12 cellular contexts compared by ENCODE assay signal in genomic region chr2:205705511-205706397, GRCh38. TPM values are rescaled to one million over a fixed set of nuclear protein-coding genes. Genes with fewer than 3 reads are reported as not detected.
A peak's percentile ranks its signal among the peaks of the same experiment; 100 is the strongest.
DNase-seq lines count a peak whose midpoint lies in the region; ATAC-seq and TF ChIP-seq lines count a peak whose summit lies in the region.
"Had no signal": no experiment of that assay in that cellular context is flagged by ENCODE, and none has a peak within 500 bp of the region (broad histone marks: within the 10 kb centered on the region; RNA-seq: fewer than 3 reads in every experiment).

No MANE protein-coding gene starts in this region.

- H3K4me3 ChIP-seq in SK-N-SH (ENCODE audit: low read depth in 2 of 2, low read length in 1 of 2) (no peak overlapping the region), smooth muscle cell (no peak overlapping the region)
- H3K4me3 ChIP-seq: cardiac muscle cell had no signal

- no peaks in the 10 kb centered on the region for H3K27me3 ChIP-seq in SK-N-SH (ENCODE audit: insufficient read depth)
- H3K27me3 ChIP-seq in layer of hippocampus (ENCODE audit: control insufficient read depth, insufficient read depth, low read length) = no peaks in the 10 kb centered on the region
- no peaks in the 10 kb centered on the region for H3K27me3 ChIP-seq in smooth muscle cell (ENCODE audit: low read depth)
- H3K27me3 ChIP-seq: cardiac muscle cell had no signal

- TF ChIP-seq EP300 in SK-N-SH (IDR thresholded peaks at IDR 0.05; ENCODE audit: borderline replicate concordance in 1 of 2, low read depth in 1 of 2, low read length in 1 of 2) = no peak

- H3K4me1 ChIP-seq in SK-N-SH (ENCODE audit: control insufficient read depth in 1 of 2, insufficient read depth in 2 of 2, low read depth in 1 of 2, low read length in 1 of 2) (peaks cover 2 to 57% of the 10 kb centered on the region in 2 experiments; a peak in 3 of 4 replicates), smooth muscle cell (ENCODE audit: low read depth) (peaks cover 54% of the 10 kb centered on the region)

- H4K20me1 ChIP-seq in SK-N-SH (ENCODE audit: insufficient read depth) = no peaks in the 10 kb centered on the region
- no peaks in the 10 kb centered on the region for H4K20me1 ChIP-seq in smooth muscle cell (ENCODE audit: low read depth)

- H3K27ac Mint-ChIP-seq in activated CD8-positive, alpha-beta T cell treated with anti-CD3 and anti-CD28 coated beads for 36 hours = peak overlapping the region; percentile 31

- CTCF ChIA-PET in SK-N-SH (lab: Yijun Ruan, JAX) = interaction anchor here (0.7 to 3.9 kb wide), 5 partner anchors 15 to 221 kb away, joined by 3 to 18 read pairs (median 4); no protein-coding TSS in a partner anchor
- CTCF ChIA-PET in activated CD8-positive, alpha-beta T cell treated with anti-CD3 and anti-CD28 coated beads for 36 hours (lab: Charles Lee) = interaction anchor here (1.2 to 2.2 kb wide), 3 partner anchors 25 to 30 kb away, joined by 3 to 7 read pairs (median 6); no protein-coding TSS in a partner anchor

- H3K9me2 ChIP-seq in SK-N-SH = no peaks in the 10 kb centered on the region

- H3K27me3 Mint-ChIP-seq in activated CD8-positive, alpha-beta T cell treated with anti-CD3 and anti-CD28 coated beads for 36 hours = peaks cover 2% of the 10 kb centered on the region

- H3K9me3 ChIP-seq in SK-N-SH (no peaks in the 10 kb centered on the region), smooth muscle cell (replicated peaks; ENCODE audit: low read depth) (no peaks in the 10 kb centered on the region)

- H3K27ac ChIP-seq in SK-N-SH (ENCODE audit: low read depth in 2 of 2, low read length in 1 of 2) (peak overlapping the region in 1 of 2 experiments; percentile 87; a peak in 2 of 4 replicates), layer of hippocampus (ENCODE audit: low read depth, low read length) (peak overlapping the region; percentile 42), smooth muscle cell (ENCODE audit: low read depth) (peak overlapping the region; percentile 95)
- H3K27ac ChIP-seq: cardiac muscle cell had no signal

- H3K4me2 ChIP-seq in SK-N-SH (no peak overlapping the region), smooth muscle cell (peak overlapping the region; percentile 15)

- peaks cover 38% of the 10 kb centered on the region for H3F3A ChIP-seq in SK-N-SH (replicated peaks; ENCODE audit: insufficient read depth)
- H3F3A ChIP-seq in smooth muscle cell (ENCODE audit: low read depth) = peaks cover 34% of the 10 kb centered on the region

- peaks cover 13% of the 10 kb centered on the region for H3K4me1 Mint-ChIP-seq in activated CD8-positive, alpha-beta T cell treated with anti-CD3 and anti-CD28 coated beads for 36 hours (ENCODE audit: low read depth)

- no peak for TF ChIP-seq RAD21 in SK-N-SH (IDR thresholded peaks at IDR 0.05; ENCODE audit: low read length)

- H3K9ac ChIP-seq in SK-N-SH (peak overlapping the region; percentile 42; the same call in 1 of the 2 replicates), smooth muscle cell (ENCODE audit: low read depth) (peak overlapping the region; percentile 63)

- intact Hi-C loops in activated CD8-positive, alpha-beta T cell treated with anti-CD3 and anti-CD28 coated beads for 36 hours (cut with micrococcal nuclease) = no loop called here

- H3K36me3 ChIP-seq in SK-N-SH (replicated peaks in 1 of 2; ENCODE audit: control insufficient read depth in 1 of 2, insufficient read depth in 2 of 2, low read length in 1 of 2) (peaks cover 0 to 5% of the 10 kb centered on the region in 2 experiments), smooth muscle cell (ENCODE audit: low read depth) (no peaks in the 10 kb centered on the region)
- H3K36me3 ChIP-seq: cardiac muscle cell had no signal

- TF ChIP-seq CTCF in SK-N-SH (IDR thresholded peaks at IDR 0.05) (no peak), smooth muscle cell (IDR thresholded peaks at IDR 0.05; ENCODE audit: borderline replicate concordance, insufficient read depth, poor library complexity, severe bottlenecking) (no peak)
- no peak for TF ChIP-seq CTCF in activated CD8-positive, alpha-beta T cell treated with anti-CD3 and anti-CD28 coated beads for 36 hours (IDR thresholded peaks at IDR 0.05)

- H2AFZ ChIP-seq in SK-N-SH (ENCODE audit: low read depth) (no peak overlapping the region), smooth muscle cell (ENCODE audit: low read depth) (no peak overlapping the region)

- POLR2A ChIA-PET in SK-N-SH (lab: Yijun Ruan, JAX) = no interaction called here
- POLR2A ChIA-PET in activated CD8-positive, alpha-beta T cell treated with anti-CD3 and anti-CD28 coated beads for 36 hours (lab: Charles Lee) = no interaction called here

- H3K36me3 Mint-ChIP-seq in activated CD8-positive, alpha-beta T cell treated with anti-CD3 and anti-CD28 coated beads for 36 hours (ENCODE audit: low read depth) = no peaks in the 10 kb centered on the region

- DNase-seq in SK-N-SH (no peak), smooth muscle cell (lab: John Stamatoyannopoulos, UW; ENCODE audit: unreplicated experiment) (no peak), AML-193 (lab: John Stamatoyannopoulos, UW) (no peak)
- no peak for DNase-seq in activated CD8-positive, alpha-beta T cell treated with anti-CD3 and anti-CD28 coated beads for 36 hours
- DNase-seq: 8988T, H7, NCI-H524 had no signal

- no peak for ATAC-seq in SK-N-SH treated with all-trans-retinoic acid at 6 μM for 48 hours
- ATAC-seq in activated CD8-positive, alpha-beta T cell treated with anti-CD3 and anti-CD28 coated beads for 36 hours = no peak
- no peak for ATAC-seq in GM18909 (IDR thresholded peaks at IDR 0.05; ENCODE audit: poor library complexity, unreplicated experiment)
- ATAC-seq in HG03196 (IDR thresholded peaks at IDR 0.05; ENCODE audit: unreplicated experiment) = no peak

- WGBS in SK-N-SH (ENCODE audit: low lambda C conversion rate) = 90% methylated on average over 16 of the region's 16 CpGs
- WGBS in smooth muscle cell (ENCODE audit: low lambda C conversion rate) = 53% methylated on average over 16 of the region's 16 CpGs

- H3K79me2 ChIP-seq in SK-N-SH (ENCODE audit: insufficient read depth) (peaks cover 78% of the 10 kb centered on the region), smooth muscle cell (ENCODE audit: low read depth) (peaks cover 33% of the 10 kb centered on the region)

- no peak overlapping the region for H3K4me3 Mint-ChIP-seq in activated CD8-positive, alpha-beta T cell treated with anti-CD3 and anti-CD28 coated beads for 36 hours

- no peaks in the 10 kb centered on the region for H3K9me3 Mint-ChIP-seq in activated CD8-positive, alpha-beta T cell treated with anti-CD3 and anti-CD28 coated beads for 36 hours

TF ChIP-seq in SK-N-SH, 30 proteins besides CTCF, POLR2A, EP300 and RAD21:
- TF ChIP-seq FOSL2 (IDR thresholded peaks at IDR 0.05; ENCODE audit: borderline replicate concordance, low read depth) (no peak), RCOR1 (IDR thresholded peaks at IDR 0.05; ENCODE audit: low read length) (no peak), SMC3 (IDR thresholded peaks at IDR 0.05; ENCODE audit: low read depth, low read length) (no peak), SIN3A (IDR thresholded peaks at IDR 0.05; ENCODE audit: borderline replicate concordance, low read depth, low read length) (no peak), RXRA (IDR thresholded peaks at IDR 0.05; ENCODE audit: borderline replicate concordance, low read depth) (no peak), ELF1 (IDR thresholded peaks at IDR 0.05) (no peak), GABPA (IDR thresholded peaks at IDR 0.05; ENCODE audit: low read depth) (no peak), CHD2 (IDR thresholded peaks at IDR 0.05; ENCODE audit: low read length, partially characterized antibody) (no peak)
TF ChIP-seq in SK-N-SH: peak in this region for 0.

TF ChIP-seq in SK-N-SH treated with all-trans-retinoic acid at 6 μM for 48 hours, 23 proteins besides CTCF, POLR2A, EP300 and RAD21 (continues in another document):
- TF ChIP-seq ZFP3 (CRISPR knock-in tag; IDR thresholded peaks at IDR 0.05) = no peak
- TF ChIP-seq TCF4 (CRISPR knock-in tag; IDR thresholded peaks at IDR 0.05; ENCODE audit: borderline replicate concordance) = no peak
- no peak for TF ChIP-seq OSR1 (CRISPR knock-in tag; IDR thresholded peaks at IDR 0.05)
- no peak for TF ChIP-seq ARNTL (CRISPR knock-in tag; IDR thresholded peaks at IDR 0.05; ENCODE audit: borderline replicate concordance, low read depth)
- TF ChIP-seq ZNF70 (CRISPR knock-in tag; IDR thresholded peaks at IDR 0.05) = no peak
- no peak for TF ChIP-seq POU6F1 (CRISPR knock-in tag; IDR thresholded peaks at IDR 0.05; ENCODE audit: borderline replicate concordance, low read depth)
- no peak for TF ChIP-seq PPARA (CRISPR knock-in tag; IDR thresholded peaks at IDR 0.05; ENCODE audit: borderline replicate concordance)
- no peak for TF ChIP-seq ZC3H10 (CRISPR knock-in tag; IDR thresholded peaks at IDR 0.05)
- no peak for TF ChIP-seq ZNF8 (CRISPR knock-in tag; IDR thresholded peaks at IDR 0.05)

RNA-seq across cellular contexts. Expression of gene NRP2, which starts 23.5 kb away (rescaled TPM):
- polyA plus RNA-seq in SK-N-SH (2012; rRNA removed) (66.9 and 68.8 TPM in 2 replicates), smooth muscle cell (53.2 and 58.4 TPM in 2 replicates)
- polyA plus RNA-seq in SK-N-SH (2012; cell fraction: cytosol; rRNA removed) = 47.4 and 57.6 TPM in 2 replicates
- 48.8 and 59.3 TPM in 2 replicates for polyA plus RNA-seq in SK-N-SH (2012; cell fraction: nucleus; rRNA removed)
- 1 to 10 TPM in 1 of 2 experiments, under 1 TPM in 1; 0.63 to 1.6 TPM for total RNA-seq in activated CD8-positive, alpha-beta T cell treated with anti-CD3 and anti-CD28 coated beads for 36 hours
- 70.4 and 96.1 TPM in 2 replicates for total RNA-seq in smooth muscle cell

Comparison
In these comparisons a context has a peak if more than half of its experiments do, and no peak if none do; other contexts are left out.
1. RNA of gene NRP2, which starts 23.5 kb away (total RNA-seq): 70.4 to 96.1 TPM in smooth muscle cell; 0.63 to 1.6 TPM in activated CD8-positive, alpha-beta T cell treated with anti-CD3 and anti-CD28 coated beads for 36 hours; every median in the first group is over 10 times any median in the second.